9 cellular contexts compared by ENCODE assay signal in the genomic region with DNA sequence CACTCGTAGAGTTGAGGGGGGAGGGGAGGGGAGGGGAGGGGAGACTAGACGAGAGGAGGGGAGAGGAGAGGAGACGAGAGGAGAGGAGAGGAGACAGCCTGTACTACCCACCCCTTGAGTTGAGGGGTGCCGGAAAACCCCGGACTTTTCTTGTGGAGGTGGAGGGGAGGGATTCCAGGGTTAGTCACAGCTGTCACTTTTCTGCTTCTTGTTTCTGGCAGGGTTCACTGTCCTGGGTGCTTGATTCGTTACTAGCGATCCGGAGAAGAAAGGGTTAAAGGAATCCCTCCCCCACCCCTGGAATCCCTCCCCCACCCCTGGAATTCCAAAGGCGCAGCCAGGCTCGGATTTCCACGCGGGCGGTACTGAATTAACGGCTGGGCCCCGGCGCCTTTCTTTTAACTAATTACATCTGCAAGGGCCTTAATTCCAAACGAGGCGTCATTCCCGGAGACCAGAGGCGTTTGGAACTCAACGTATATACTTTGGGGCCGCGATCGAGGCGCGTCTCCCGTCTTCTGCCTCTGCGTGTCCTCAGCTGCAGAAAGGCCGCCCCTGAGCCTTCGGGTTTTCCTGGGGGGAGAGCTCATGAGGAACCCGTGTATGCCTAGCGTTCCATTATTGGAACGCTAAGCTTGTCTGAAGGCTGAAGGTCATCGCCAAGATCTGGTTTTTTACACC. TPM values are rescaled to one million over a fixed set of nuclear protein-coding genes. Genes with fewer than 3 reads are reported as not detected.
DNase-seq lines count a peak whose midpoint lies in the region; ATAC-seq and TF ChIP-seq lines count a peak whose summit lies in the region.
"Had no signal": no experiment of that assay in that cellular context is flagged by ENCODE, and none has a peak within 500 bp of the region (broad histone marks: within the 10 kb centered on the region; RNA-seq: fewer than 3 reads in every experiment).

No MANE protein-coding gene starts in this region.

- intact Hi-C loops in A673 (cut with micrococcal nuclease; ENCODE audit: unreplicated experiment) = loop anchor here (5.0 to 10.0 kb wide), 2 partner anchors 136 to 204 kb away; a partner anchor contains a TSS
- intact Hi-C loops in activated CD4-positive, alpha-beta memory T cell treated with anti-CD3 and anti-CD28 coated beads for 36 hours (cut with micrococcal nuclease) = loop anchor here (5.0 kb wide), 4 partner anchors 74 to 409 kb away; a partner anchor contains a TSS

- no peaks in the 10 kb centered on the region for H3K27me3 Mint-ChIP-seq in activated CD4-positive, alpha-beta memory T cell treated with anti-CD3 and anti-CD28 coated beads for 36 hours

- ATAC-seq in GM19035 (IDR thresholded peaks at IDR 0.05; ENCODE audit: unreplicated experiment) = no peak
- no peak for ATAC-seq in GM18520 (IDR thresholded peaks at IDR 0.05; ENCODE audit: unreplicated experiment)
- ATAC-seq: gastrocnemius medialis had no signal

- H3K9me3 Mint-ChIP-seq in activated CD4-positive, alpha-beta memory T cell treated with anti-CD3 and anti-CD28 coated beads for 36 hours = peaks cover 4% of the 10 kb centered on the region

- H3K36me3 Mint-ChIP-seq in activated CD4-positive, alpha-beta memory T cell treated with anti-CD3 and anti-CD28 coated beads for 36 hours = no peaks in the 10 kb centered on the region

- CTCF ChIA-PET in A673 (lab: Charles Lee) = no interaction called here
- CTCF ChIA-PET in activated CD4-positive, alpha-beta memory T cell treated with anti-CD3 and anti-CD28 coated beads for 36 hours (lab: Charles Lee) = no interaction called here

- POLR2A ChIA-PET in A673 (lab: Charles Lee; ENCODE audit: low non-redundant PET) = no interaction called here
- POLR2A ChIA-PET in activated CD4-positive, alpha-beta memory T cell treated with anti-CD3 and anti-CD28 coated beads for 36 hours (lab: Charles Lee) = no interaction called here

- H3K4me1 ChIP-seq in A673 (ENCODE audit: insufficient read depth, low read length, poor library complexity, severe bottlenecking) (peaks cover 9% of the 10 kb centered on the region), mononuclear cell (ENCODE audit: insufficient read depth, low read length) (peaks cover 22% of the 10 kb centered on the region)
- H3K4me1 ChIP-seq: gastrocnemius medialis had no signal

- no peak overlapping the region for H3K27ac ChIP-seq in A673 (ENCODE audit: low read depth, low read length, poor library complexity, severe bottlenecking)

- H3K4me3 ChIP-seq in A673 (ENCODE audit: low read depth, low read length, poor library complexity, severe bottlenecking) (no peak overlapping the region), mononuclear cell (ENCODE audit: low read length) (peak overlapping the region; percentile 1)

- H3K27ac Mint-ChIP-seq in activated CD4-positive, alpha-beta memory T cell treated with anti-CD3 and anti-CD28 coated beads for 36 hours = no peak overlapping the region

- H3K27me3 ChIP-seq in A673 (replicated peaks; ENCODE audit: insufficient read depth, low read depth, low read length, poor library complexity) (no peaks in the 10 kb centered on the region), mononuclear cell (ENCODE audit: insufficient read depth, low read length) (no peaks in the 10 kb centered on the region)

- H3K36me3 ChIP-seq in A673 (ENCODE audit: insufficient read depth, low read length, poor library complexity, severe bottlenecking) = no peaks in the 10 kb centered on the region
- H3K36me3 ChIP-seq: gastrocnemius medialis had no signal

- DNase-seq in A673 (ENCODE audit: low spot score) = peak; percentile 66
- DNase-seq in GM20000 (ENCODE audit: low spot score) = peak; percentile 49
- peak; percentile 53 for DNase-seq in activated CD4-positive, alpha-beta memory T cell treated with anti-CD3 and anti-CD28 coated beads for 36 hours
- no peak for DNase-seq in NCI-H1694 (lab: John Stamatoyannopoulos, UW)
- no peak for DNase-seq in GM19240 (ENCODE audit: insufficient read length, low spot score)

- no peak overlapping the region for H3K4me3 Mint-ChIP-seq in activated CD4-positive, alpha-beta memory T cell treated with anti-CD3 and anti-CD28 coated beads for 36 hours

- peaks cover 23% of the 10 kb centered on the region for H3K4me1 Mint-ChIP-seq in activated CD4-positive, alpha-beta memory T cell treated with anti-CD3 and anti-CD28 coated beads for 36 hours (ENCODE audit: low read depth)

- no TSS peak for BruUV-seq in A673 (replicated peaks; lab: Mats Ljungman, UMichigan)

- TF ChIP-seq CTCF in A673 (conservative IDR thresholded peaks at IDR 0.05; ENCODE audit: low read depth, low read length) (no peak), GM20000 (IDR thresholded peaks at IDR 0.05; ENCODE audit: extremely low read depth, missing control alignments) (no peak)

- H3K9me3 ChIP-seq in A673 (ENCODE audit: low read depth, low read length, poor library complexity, severe bottlenecking) (no peaks in the 10 kb centered on the region), mononuclear cell (ENCODE audit: low read depth, low read length) (no peaks in the 10 kb centered on the region)
- H3K9me3 ChIP-seq: gastrocnemius medialis had no signal

RNA-seq across cellular contexts. Expression of a gene that starts 20.1 kb away (rescaled TPM):
- total RNA-seq in A673 (2021) = not detected in 2 replicates
- under 1 TPM; 0.38 to 0.39 TPM for total RNA-seq in activated CD4-positive, alpha-beta memory T cell treated with anti-CD3 and anti-CD28 coated beads for 36 hours
- total RNA-seq in mononuclear cell = 37.8 TPM

RNA-seq across cellular contexts. Expression of a gene that starts 36.1 kb away (rescaled TPM):
- total RNA-seq in A673 (2021) (not detected in 2 replicates), mononuclear cell (0.42 TPM)
- 1 to 10 TPM in 1 of 2 experiments, under 1 TPM in 1; 0.44 to 1.3 TPM for total RNA-seq in activated CD4-positive, alpha-beta memory T cell treated with anti-CD3 and anti-CD28 coated beads for 36 hours
- total RNA-seq: gastrocnemius medialis had no signal

Comparison
In these comparisons a context has a peak if more than half of its experiments do, and no peak if none do; other contexts are left out.
1. DNase-seq: peak in A673 (single experiment), GM20000 (single experiment) and activated CD4-positive, alpha-beta memory T cell treated with anti-CD3 and anti-CD28 coated beads for 36 hours (single experiment); none in NCI-H1694 (single experiment) and GM19240 (single experiment).
2. RNA of a gene that starts 20.1 kb away (total RNA-seq): 37.8 TPM in mononuclear cell (single experiment); 0.38 to 0.39 TPM in activated CD4-positive, alpha-beta memory T cell treated with anti-CD3 and anti-CD28 coated beads for 36 hours and not detected in A673; every median in the first group is over 10 times any median in the second.